Comparison of ENCODE assay signal across 14 cellular contexts in genomic region chr3:32455609-32456428, GRCh38. TPM values are rescaled to one million over a fixed set of nuclear protein-coding genes. Genes with fewer than 3 reads are reported as not detected.
A peak's percentile ranks its signal among the peaks of the same experiment; 100 is the strongest.
DNase-seq lines count a peak whose midpoint lies in the region; TF ChIP-seq lines count a peak whose summit lies in the region.
"Had no signal": no experiment of that assay in that cellular context is flagged by ENCODE, and none has a peak within 500 bp of the region (broad histone marks: within the 10 kb centered on the region; RNA-seq: fewer than 3 reads in every experiment).

No MANE protein-coding gene starts in this region.

- H2AFZ ChIP-seq in mammary epithelial cell (ENCODE audit: low read depth, low read length), result no peak overlapping the region
- H2AFZ ChIP-seq: PC-9 had no signal

- H3K27me3 ChIP-seq in breast epithelium (no peaks in the 10 kb centered on the region), mammary epithelial cell (ENCODE audit: insufficient read depth, low read length) (no peaks in the 10 kb centered on the region), WERI-Rb-1 (ENCODE audit: insufficient read depth, low read depth, severe bottlenecking) (no peaks in the 10 kb centered on the region), vagina (no peaks in the 10 kb centered on the region)
- H3K27me3 ChIP-seq: uterus had no signal

- no peak for TF ChIP-seq POLR2A in breast epithelium (IDR thresholded peaks at IDR 0.05)
- TF ChIP-seq POLR2A in vagina (IDR thresholded peaks at IDR 0.05), result no peak

- CTCF ChIA-PET in mammary epithelial cell (lab: Charles Lee; ENCODE audit: low non-redundant PET), result no interaction called here

- H3K4me3 ChIP-seq in breast epithelium (no peak overlapping the region), mammary epithelial cell (replicated peaks in 1 of 3; ENCODE audit: insufficient read depth in 1 of 3, low read depth in 2 of 3, low read length in 3 of 3) (no peak overlapping the region), WERI-Rb-1 (ENCODE audit: low read depth, low read length) (no peak overlapping the region), vagina (no peak overlapping the region)
- H3K4me3 ChIP-seq: coronary artery, PC-9, uterus had no signal

- no TSS peak for BruUV-seq in mammary epithelial cell (replicated peaks; lab: Mats Ljungman, UMichigan)

- in situ Hi-C loops in mammary epithelial cell (cut with MboI; ENCODE audit: low sequenced_read_pairs in 2 of 2), result loop anchor here in 1 of 2 donors (10.0 kb wide), 1 partner anchor 51 kb away; no protein-coding TSS in a partner anchor
- in situ Hi-C loops in KBM-7 (cut with MboI; ENCODE audit: low pct_unique_long_range_greater_than_20kb, low sequenced_read_pairs), result no loop called here

- no peak overlapping the region for H3K4me2 ChIP-seq in mammary epithelial cell (ENCODE audit: insufficient read depth, low read depth, low read length)
- H3K4me2 ChIP-seq: PC-9 had no signal

- no peak overlapping the region for H3K9ac ChIP-seq in mammary epithelial cell (ENCODE audit: insufficient read depth, low read length)

- no peaks in the 10 kb centered on the region for H3K4me1 ChIP-seq in breast epithelium
- H3K4me1 ChIP-seq in mammary epithelial cell (ENCODE audit: insufficient read depth, low read length), result peaks cover 16% of the 10 kb centered on the region
- H3K4me1 ChIP-seq in vagina, result peaks cover 12% of the 10 kb centered on the region
- H3K4me1 ChIP-seq: uterus had no signal

- DNase-seq in breast epithelium (ENCODE audit: low spot score in 2 of 2) (no peak), mammary epithelial cell (no peak), WERI-Rb-1 (peak; percentile 27), islet precursor cell (peak; percentile 32), vagina (ENCODE audit: extremely low spot score in 2 of 2) (peak; percentile 69 to 77), KBM-7 (no peak), HUDEP-2 (lab: John Stamatoyannopoulos, UW; ENCODE audit: unreplicated experiment in 76 of 76) (no peak), nucleus accumbens (lab: John Stamatoyannopoulos, UW) (no peak)
- DNase-seq: activated gamma-delta T cell treated with Interleukin-2 at 50 U/mL for 16 hours, foreskin fibroblast, NCI-H2171 treated with DMSO at 0.1 percent for 48 hours, PC-9, uterus had no signal

- dilution Hi-C loops in mammary epithelial cell (cut with HindIII; ENCODE audit: low sequenced_read_pairs), result no loop called here

- H3K27ac ChIP-seq in breast epithelium (peak overlapping the region; percentile 19 to 54), mammary epithelial cell (ENCODE audit: insufficient read depth, low read depth, low read length) (no peak overlapping the region), WERI-Rb-1 (no peak overlapping the region), vagina (no peak overlapping the region)
- H3K27ac ChIP-seq: coronary artery, PC-9, uterus had no signal

- H4K20me1 ChIP-seq in mammary epithelial cell (ENCODE audit: insufficient read depth, low read length), result no peaks in the 10 kb centered on the region

- H3K36me3 ChIP-seq in breast epithelium (no peaks in the 10 kb centered on the region), mammary epithelial cell (ENCODE audit: insufficient read depth, low read length) (peaks cover 28% of the 10 kb centered on the region), WERI-Rb-1 (no peaks in the 10 kb centered on the region), vagina (no peaks in the 10 kb centered on the region)
- H3K36me3 ChIP-seq: uterus had no signal

- 85% methylated on average over 10 of the region's 15 CpGs for WGBS in mammary epithelial cell (ENCODE audit: low coverage, missing lambda C conversion rate)

- TF ChIP-seq CTCF in breast epithelium (IDR thresholded peaks at IDR 0.05) (no peak), mammary epithelial cell (conservative IDR thresholded peaks at IDR 0.05 in 1 of 2, IDR thresholded peaks at IDR 0.05 in 1 of 2; ENCODE audit: extremely low read depth in 1 of 2, insufficient read depth in 1 of 2, low read depth in 1 of 2, low read length in 2 of 2) (no peak), WERI-Rb-1 (IDR thresholded peaks at IDR 0.05; ENCODE audit: low read depth, low read length) (no peak), vagina (IDR thresholded peaks at IDR 0.05) (no peak)

- peaks cover 40% of the 10 kb centered on the region for H3K79me2 ChIP-seq in mammary epithelial cell (ENCODE audit: insufficient read depth, low read length)

- intact Hi-C loops in breast epithelium (cut with DNase I; ENCODE audit: low total_unique reads), result no loop called here
- intact Hi-C loops in mammary epithelial cell (cut with micrococcal nuclease), result no loop called here
- intact Hi-C loops in vagina (cut with DNase I), result no loop called here

- H3K9me3 ChIP-seq in breast epithelium (no peaks in the 10 kb centered on the region), mammary epithelial cell (replicated peaks; ENCODE audit: insufficient read depth, low read length) (no peaks in the 10 kb centered on the region), WERI-Rb-1 (ENCODE audit: severe bottlenecking) (no peaks in the 10 kb centered on the region), vagina (no peaks in the 10 kb centered on the region)
- H3K9me3 ChIP-seq: uterus had no signal

RNA-seq across cellular contexts. Expression of gene CMTM6, which starts 46.8 kb away (rescaled TPM):
- 100 to 1,000 TPM in 1 of 3 donors, 10 to 100 TPM in 2; 52.6 to 151 (median 89.5) TPM for total RNA-seq in breast epithelium
- total RNA-seq in mammary epithelial cell, result 100 to 1,000 TPM in 1 of 2 donors, 10 to 100 TPM in 1; 70.0 to 174 TPM
- 43.6 TPM for polyA plus RNA-seq in mammary epithelial cell
- polyA minus RNA-seq in mammary epithelial cell, result 44.9 TPM
- 28.0 TPM for total RNA-seq in vagina

Comparison
In these comparisons a context has a peak if more than half of its experiments do, and no peak if none do; other contexts are left out.
1. H3K27ac ChIP-seq: peak in breast epithelium (2 of 2); none in mammary epithelial cell (single experiment), WERI-Rb-1 (single experiment) and vagina (single experiment).
2. DNase-seq: peak in WERI-Rb-1 (single experiment), islet precursor cell (single experiment) and vagina (2 of 2); none in breast epithelium (0 of 2), mammary epithelial cell (single experiment), KBM-7 (single experiment), HUDEP-2 (0 of 76) and nucleus accumbens (0 of 56).